25 cellular contexts compared by ENCODE assay signal in the genomic region with DNA sequence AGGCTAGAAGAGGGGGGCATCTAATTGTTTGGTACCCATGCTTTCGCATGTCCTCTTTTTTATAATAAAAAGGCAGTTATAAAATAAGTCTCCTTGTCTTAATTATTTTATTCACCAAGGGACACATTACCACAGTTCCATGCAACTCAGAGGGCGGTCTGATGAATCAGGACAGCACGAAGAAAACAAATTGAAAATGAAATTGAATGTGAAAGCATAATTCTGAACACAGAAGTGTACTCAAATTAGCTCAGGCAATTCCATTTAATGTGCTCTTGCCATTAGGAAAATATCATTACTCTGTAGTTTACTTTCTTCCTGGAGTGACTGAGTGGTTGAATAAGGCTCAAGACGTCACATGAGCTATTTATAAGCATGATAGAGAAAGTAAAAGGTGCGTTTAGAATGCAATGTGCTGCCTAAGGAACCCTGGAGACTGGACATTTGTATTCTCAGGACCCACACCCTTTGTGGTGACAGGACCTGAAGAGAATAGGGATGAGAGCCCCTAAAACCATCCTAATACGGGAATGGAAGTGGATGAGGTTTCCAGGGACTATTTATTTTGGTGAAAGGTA. TPM values are rescaled to one million over a fixed set of nuclear protein-coding genes. Genes with fewer than 3 reads are reported as not detected.
DNase-seq lines count a peak whose midpoint lies in the region; ATAC-seq, FAIRE-seq and TF ChIP-seq lines count a peak whose summit lies in the region.
"Had no signal": no experiment of that assay in that cellular context is flagged by ENCODE, and none has a peak within 500 bp of the region (broad histone marks: within the 10 kb centered on the region; RNA-seq: fewer than 3 reads in every experiment).

No MANE protein-coding gene starts in this region.

- no peak overlapping the region for H3K4me3 Mint-ChIP-seq in CD4-positive, alpha-beta T cell
- H3K4me3 Mint-ChIP-seq: activated naive CD4-positive, alpha-beta T cell treated with anti-CD3 and anti-CD28 coated beads, Interleukin-2, amount 10 ng/mL, durations not matched to agents 7 days and 5 days; memory B cell; nephron had no signal

- peak overlapping the region; percentile 51 to 70 for H3K27ac ChIP-seq in liver (ENCODE audit: low read depth in 1 of 2, low read length in 2 of 2)
- H3K27ac ChIP-seq in HepG2 (ENCODE audit: extremely low read length, insufficient read depth, low read length): no peak overlapping the region
- no peak overlapping the region for H3K27ac ChIP-seq in upper lobe of right lung
- H3K27ac ChIP-seq in CD4-positive, alpha-beta T cell (ENCODE audit: low read depth, low read length): no peak overlapping the region
- H3K27ac ChIP-seq: BLaER1 treated with 17β-estradiol and CSF1 and Interleukin-3, amounts not matched to agents 10 nM and 100 nM; colonic mucosa; KMS-11; uterus had no signal

- no peaks in the 10 kb centered on the region for H3K4me1 Mint-ChIP-seq in CD4-positive, alpha-beta T cell (ENCODE audit: low read depth)
- H3K4me1 Mint-ChIP-seq: activated naive CD4-positive, alpha-beta T cell treated with anti-CD3 and anti-CD28 coated beads, Interleukin-2, amount 10 ng/mL, durations not matched to agents 7 days and 5 days; memory B cell had no signal

- H3K9me3 Mint-ChIP-seq in CD4-positive, alpha-beta T cell: no peaks in the 10 kb centered on the region
- H3K9me3 Mint-ChIP-seq: activated naive CD4-positive, alpha-beta T cell treated with anti-CD3 and anti-CD28 coated beads, Interleukin-2, amount 10 ng/mL, durations not matched to agents 7 days and 5 days; memory B cell; nephron had no signal

- H3K9ac ChIP-seq in liver (ENCODE audit: low read depth in 1 of 2, low read length in 2 of 2) (peak overlapping the region; percentile 50 to 68), HepG2 (ENCODE audit: insufficient read depth, low read depth, low read length) (no peak overlapping the region)
- H3K9ac ChIP-seq: BLaER1 treated with 17β-estradiol and CSF1 and Interleukin-3, amounts not matched to agents 10 nM and 100 nM; KMS-11 had no signal

- peaks cover 2 to 42% (median 33%) of the 10 kb centered on the region in 4 donors for H3K4me1 ChIP-seq in liver (ENCODE audit: control insufficient read depth in 4 of 4, insufficient read depth in 4 of 4, low read length in 3 of 4)
- peaks cover 34% of the 10 kb centered on the region for H3K4me1 ChIP-seq in HepG2 (ENCODE audit: insufficient read depth, low read length)
- H3K4me1 ChIP-seq in upper lobe of right lung: no peaks in the 10 kb centered on the region
- H3K4me1 ChIP-seq: colonic mucosa, uterus had no signal

- TF ChIP-seq EP300 in HepG2 (IDR thresholded peaks at IDR 0.05; ENCODE audit: low read depth in 2 of 2, low read length in 2 of 2) (no peak), HepG2 (CRISPR knock-in tag; IDR thresholded peaks at IDR 0.05; ENCODE audit: borderline replicate concordance) (no peak)

- no peak for FAIRE-seq in HepG2 (lab: Jason Lieb, UNC)
- FAIRE-seq: frontal cortex had no signal

- H3K4me3 ChIP-seq in liver (ENCODE audit: low read depth in 1 of 3, low read length in 3 of 3) (peak overlapping the region in 1 of 3 donors; percentile 29), HepG2 (replicated peaks in 1 of 3; ENCODE audit: insufficient read depth in 1 of 3, low read depth in 2 of 3, low read length in 3 of 3) (no peak overlapping the region), upper lobe of right lung (no peak overlapping the region)
- H3K4me3 ChIP-seq: BLaER1 treated with 17β-estradiol and CSF1 and Interleukin-3, amounts not matched to agents 10 nM and 100 nM; colonic mucosa; uterus had no signal

- CTCF ChIA-PET in HepG2 (lab: Yijun Ruan, JAX; ENCODE audit: low intra/inter-chr PET ratio, low total read pairs): no interaction called here
- CTCF ChIA-PET in CD4-positive, alpha-beta T cell (lab: Charles Lee): no interaction called here

- H3K27ac Mint-ChIP-seq in CD4-positive, alpha-beta T cell: no peak overlapping the region
- H3K27ac Mint-ChIP-seq: activated naive CD4-positive, alpha-beta T cell treated with anti-CD3 and anti-CD28 coated beads, Interleukin-2, amount 10 ng/mL, durations not matched to agents 7 days and 5 days; memory B cell; nephron had no signal

- no peaks in the 10 kb centered on the region for H3K36me3 Mint-ChIP-seq in CD4-positive, alpha-beta T cell (ENCODE audit: low read depth)
- H3K36me3 Mint-ChIP-seq: activated naive CD4-positive, alpha-beta T cell treated with anti-CD3 and anti-CD28 coated beads, Interleukin-2, amount 10 ng/mL, durations not matched to agents 7 days and 5 days; memory B cell had no signal

- H3K27me3 ChIP-seq in liver (ENCODE audit: control insufficient read depth in 4 of 4, insufficient read depth in 4 of 4, low read length in 3 of 4) (no peaks in the 10 kb centered on the region), HepG2 (ENCODE audit: control insufficient read depth in 1 of 2, insufficient read depth in 2 of 2, low read length in 2 of 2) (no peaks in the 10 kb centered on the region; a peak in 1 of 5 replicates), upper lobe of right lung (no peaks in the 10 kb centered on the region)
- no peaks in the 10 kb centered on the region for H3K27me3 ChIP-seq in CD4-positive, alpha-beta T cell (ENCODE audit: control insufficient read depth, insufficient read depth, low read length)
- H3K27me3 ChIP-seq: BLaER1 treated with 17β-estradiol and CSF1 and Interleukin-3, amounts not matched to agents 10 nM and 100 nM; colonic mucosa; uterus had no signal

- TF ChIP-seq RAD21 in liver (IDR thresholded peaks at IDR 0.05) (no peak), HepG2 (CRISPR knock-in tag; IDR thresholded peaks at IDR 0.05) (no peak)

- H3K9me3 ChIP-seq in liver (ENCODE audit: control insufficient read depth in 4 of 4, low read length in 3 of 4) (no peaks in the 10 kb centered on the region), HepG2 (ENCODE audit: low read length) (no peaks in the 10 kb centered on the region), upper lobe of right lung (no peaks in the 10 kb centered on the region)
- no peaks in the 10 kb centered on the region for H3K9me3 ChIP-seq in CD4-positive, alpha-beta T cell (ENCODE audit: control insufficient read depth, low read length)
- H3K9me3 ChIP-seq: BLaER1 treated with 17β-estradiol and CSF1 and Interleukin-3, amounts not matched to agents 10 nM and 100 nM; colonic mucosa; uterus had no signal

- 44% methylated on average over 6 of the region's 6 CpGs for WGBS in liver
- WGBS in HepG2 (ENCODE audit: low lambda C conversion rate): 9% methylated on average over 6 of the region's 6 CpGs

- in situ Hi-C loops in HepG2 (cut with HindIII; ENCODE audit: extremely low pct_ligation_motif_present, low pct_unique_long_range_greater_than_20kb): no loop called here

- H2AFZ ChIP-seq in HepG2 (ENCODE audit: low read length): no peak overlapping the region

- no peaks in the 10 kb centered on the region for H4K20me1 ChIP-seq in HepG2 (ENCODE audit: insufficient read depth, low read length)
- H4K20me1 ChIP-seq: BLaER1 treated with 17β-estradiol and CSF1 and Interleukin-3, amounts not matched to agents 10 nM and 100 nM had no signal

- H3K79me2 ChIP-seq in HepG2 (ENCODE audit: insufficient read depth, low read length): no peaks in the 10 kb centered on the region

- DNase-seq in HepG2 (ENCODE audit: low spot score): no peak
- DNase-seq in upper lobe of right lung: no peak
- DNase-seq in AG08396 (ENCODE audit: low spot score): no peak
- no peak for DNase-seq in CD4-positive, alpha-beta T cell
- no peak for DNase-seq in stimulated activated CD4-positive, alpha-beta T cell treated with anti-CD3 and anti-CD28 coated beads, Interleukin-2, amount 100 ng/mL, for 24 hours
- DNase-seq: activated CD4-positive, alpha-beta T cell treated with anti-CD3 and anti-CD28 coated beads for 48 hours; activated naive CD4-positive, alpha-beta T cell treated with anti-CD3 and anti-CD28 coated beads, Interleukin-2, amount 10 ng/mL, durations not matched to agents 7 days and 5 days; activated T-cell treated with anti-CD3 and anti-CD28 coated beads for 4 hours; colonic mucosa; DMS153; NCI-H1105; NCI-H446; stimulated activated CD4-positive, alpha-beta T cell treated with anti-CD3 and anti-CD28 coated beads, Interleukin-15, amount 100 ng/mL, for 24 hours; uterus had no signal

- BruUV-seq in HepG2 (replicated peaks; lab: Mats Ljungman, UMichigan): no TSS peak

- no peak for TF ChIP-seq CTCF in liver (IDR thresholded peaks at IDR 0.05; ENCODE audit: low read depth, low read length, missing input control)
- TF ChIP-seq CTCF in HepG2 (CRISPR knock-in tag; IDR thresholded peaks at IDR 0.05): no peak
- TF ChIP-seq CTCF in upper lobe of right lung (IDR thresholded peaks at IDR 0.05): no peak
- no peak for TF ChIP-seq CTCF in CD4-positive, alpha-beta T cell (IDR thresholded peaks at IDR 0.05)

- no peak for ATAC-seq in HepG2
- peak; percentile 70 for ATAC-seq in HG03095 (IDR thresholded peaks at IDR 0.05; ENCODE audit: unreplicated experiment)
- peak; percentile 57 for ATAC-seq in SK-N-SH treated with all-trans-retinoic acid at 6 μM for 48 hours
- peak; percentile 21 for ATAC-seq in upper lobe of right lung
- no peak for ATAC-seq in CD4-positive, alpha-beta T cell (ENCODE audit: poor library complexity)
- ATAC-seq: HCT116 had no signal

- no peak for TF ChIP-seq POLR2A in HepG2 (IDR thresholded peaks at IDR 0.05; ENCODE audit: insufficient read depth in 1 of 2, low read depth in 2 of 2, low read length in 2 of 2)

- POLR2A ChIA-PET in HepG2 (lab: Yijun Ruan, JAX): no interaction called here
- POLR2A ChIA-PET in CD4-positive, alpha-beta T cell (lab: Charles Lee): no interaction called here

- H3K36me3 ChIP-seq in liver (ENCODE audit: control insufficient read depth in 4 of 4, insufficient read depth in 3 of 4, low read depth in 1 of 4, low read length in 3 of 4) (no peaks in the 10 kb centered on the region), HepG2 (replicated peaks in 1 of 2; ENCODE audit: control insufficient read depth in 1 of 2, insufficient read depth in 2 of 2, low read length in 2 of 2) (no peaks in the 10 kb centered on the region), upper lobe of right lung (no peaks in the 10 kb centered on the region)
- H3K36me3 ChIP-seq: BLaER1 treated with 17β-estradiol and CSF1 and Interleukin-3, amounts not matched to agents 10 nM and 100 nM; colonic mucosa; uterus had no signal

- H3K27me3 Mint-ChIP-seq in CD4-positive, alpha-beta T cell: no peaks in the 10 kb centered on the region
- H3K27me3 Mint-ChIP-seq: memory B cell had no signal

- H3K4me2 ChIP-seq in HepG2 (ENCODE audit: low read depth, low read length): no peak overlapping the region; the same call in 1 of the 2 replicates
- H3K4me2 ChIP-seq: BLaER1 treated with 17β-estradiol and CSF1 and Interleukin-3, amounts not matched to agents 10 nM and 100 nM; KMS-11 had no signal

- intact Hi-C loops in HepG2 (cut with micrococcal nuclease; ENCODE audit: unreplicated experiment) (no loop called here), upper lobe of right lung (cut with DNase I) (no loop called here)
- intact Hi-C loops in CD4-positive, alpha-beta T cell (cut with DNase I, micrococcal nuclease): no loop called here

RNA-seq across cellular contexts. Expression of a gene that starts 59.6 kb away (rescaled TPM):
- total RNA-seq in liver: not detected
- polyA plus RNA-seq in liver: not detected
- not detected in 2 replicates for total RNA-seq in HepG2 (2016; rRNA removed; fragmentation: Illumina TruSeq; extraction: Trizol)
- total RNA-seq in HepG2 (2016; cell fraction: cytosol; rRNA removed; fragmentation: Illumina TruSeq; extraction: Trizol; ENCODE audit: low read depth): not detected in 2 replicates
- total RNA-seq in HepG2 (2016; cell fraction: insoluble cytoplasmic fraction; rRNA removed; fragmentation: Illumina TruSeq; extraction: Trizol): not detected in 2 replicates
- not detected in 2 replicates for total RNA-seq in HepG2 (2016; cell fraction: membrane; rRNA removed; fragmentation: Illumina TruSeq; extraction: Trizol)
- total RNA-seq in HepG2 (2016; cell fraction: nucleus; rRNA removed; fragmentation: Illumina TruSeq; extraction: Trizol): not detected in 2 replicates
- not detected in 2 replicates for polyA plus RNA-seq in HepG2 (2011; rRNA removed)
- polyA plus RNA-seq in HepG2 (2011; cell fraction: cytosol; rRNA removed): not detected in 2 replicates
- polyA plus RNA-seq in HepG2 (2011; cell fraction: nucleus; rRNA removed): not detected in 2 replicates
- polyA plus RNA-seq in HepG2 (2012): not detected in 2 replicates
- polyA plus RNA-seq in HepG2 (2016; cell fraction: cytosol; fragmentation: Illumina TruSeq; extraction: Trizol; ENCODE audit: low read depth): not detected in 2 replicates
- polyA plus RNA-seq in HepG2 (2016; cell fraction: insoluble cytoplasmic fraction; fragmentation: Illumina TruSeq; extraction: Trizol; ENCODE audit: low read depth): not detected in 2 replicates
- not detected in 2 replicates for polyA plus RNA-seq in HepG2 (2016; cell fraction: membrane; fragmentation: Illumina TruSeq; extraction: Trizol; ENCODE audit: low read depth)
- not detected in 2 replicates for polyA plus RNA-seq in HepG2 (2016; cell fraction: nucleus; fragmentation: Illumina TruSeq; extraction: Trizol; ENCODE audit: insufficient read depth, low read depth)
- not detected in 2 replicates for polyA minus RNA-seq in HepG2 (2011; rRNA and poly(A)+ RNA removed; ENCODE audit: low replicate concordance)
- polyA minus RNA-seq in HepG2 (2011; cell fraction: cytosol; rRNA and poly(A)+ RNA removed): not detected in 2 replicates
- not detected in 2 replicates for polyA minus RNA-seq in HepG2 (2011; cell fraction: nucleus; rRNA and poly(A)+ RNA removed)
- not detected for total RNA-seq in upper lobe of right lung
- total RNA-seq in CD4-positive, alpha-beta T cell: not detected
- total RNA-seq: A172, colonic mucosa, frontal cortex, SK-MEL-5, uterus had no signal

Comparison
In these comparisons a context has a peak if more than half of its experiments do, and no peak if none do; other contexts are left out.
1. H3K27ac ChIP-seq: peak in liver (2 of 2); none in HepG2 (single experiment), upper lobe of right lung (single experiment) and CD4-positive, alpha-beta T cell (single experiment).
2. ATAC-seq: peak in HG03095 (single experiment), SK-N-SH treated with all-trans-retinoic acid at 6 μM for 48 hours (single experiment) and upper lobe of right lung (single experiment); none in HepG2 (single experiment) and CD4-positive, alpha-beta T cell (single experiment).